Comparison of ENCODE assay signal across 1 cellular context in the genomic region with DNA sequence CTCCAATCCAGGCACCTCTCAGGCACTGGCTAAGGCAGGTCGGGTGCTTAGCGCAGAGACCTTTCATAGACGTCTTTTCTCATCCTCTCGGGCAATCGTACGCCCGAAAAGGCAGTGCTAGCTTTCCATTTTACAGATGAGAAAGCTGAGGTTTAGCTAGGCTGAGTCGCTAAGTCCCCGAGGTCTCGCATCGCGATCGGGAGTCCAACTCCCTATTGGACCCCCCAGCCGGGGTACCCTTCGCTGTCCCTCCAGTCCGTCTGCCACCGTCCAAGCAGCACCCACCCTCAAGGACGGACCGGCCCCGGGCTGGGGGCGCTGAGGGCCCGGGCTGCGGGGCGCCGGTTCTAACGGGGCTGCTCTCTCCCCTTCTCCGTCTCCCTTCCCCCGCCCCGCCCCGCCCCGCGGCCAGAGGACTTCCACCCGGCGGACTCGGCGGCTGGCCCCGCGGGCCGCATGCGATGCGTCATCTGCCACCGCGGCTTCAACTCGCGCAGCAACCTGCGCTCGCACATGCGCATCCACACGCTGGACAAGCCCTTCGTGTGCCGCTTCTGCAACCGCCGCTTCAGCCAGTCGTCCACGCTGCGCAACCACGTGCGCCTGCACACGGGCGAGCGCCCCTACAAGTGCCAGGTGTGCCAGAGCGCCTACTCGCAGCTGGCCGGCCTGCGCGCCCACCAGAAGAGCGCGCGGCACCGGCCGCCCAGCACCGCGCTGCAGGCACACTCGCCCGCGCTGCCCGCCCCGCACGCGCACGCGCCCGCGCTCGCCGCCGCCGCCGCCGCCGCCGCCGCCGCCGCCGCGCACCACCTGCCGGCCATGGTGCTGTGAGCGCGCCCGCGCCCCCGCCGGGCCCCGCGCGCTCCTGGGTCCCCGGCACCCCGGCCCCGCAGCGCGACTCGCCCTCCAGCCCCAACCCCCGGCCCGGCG.
A peak's percentile ranks its signal among the peaks of the same experiment; 100 is the strongest.
TF ChIP-seq lines count a peak whose summit lies in the region.

No MANE protein-coding gene starts in this region.

TF ChIP-seq in HepG2, 621 proteins besides CTCF, POLR2A, EP300 and RAD21 (continued from another document and continues in another):
- TF ChIP-seq, protein P1, sequence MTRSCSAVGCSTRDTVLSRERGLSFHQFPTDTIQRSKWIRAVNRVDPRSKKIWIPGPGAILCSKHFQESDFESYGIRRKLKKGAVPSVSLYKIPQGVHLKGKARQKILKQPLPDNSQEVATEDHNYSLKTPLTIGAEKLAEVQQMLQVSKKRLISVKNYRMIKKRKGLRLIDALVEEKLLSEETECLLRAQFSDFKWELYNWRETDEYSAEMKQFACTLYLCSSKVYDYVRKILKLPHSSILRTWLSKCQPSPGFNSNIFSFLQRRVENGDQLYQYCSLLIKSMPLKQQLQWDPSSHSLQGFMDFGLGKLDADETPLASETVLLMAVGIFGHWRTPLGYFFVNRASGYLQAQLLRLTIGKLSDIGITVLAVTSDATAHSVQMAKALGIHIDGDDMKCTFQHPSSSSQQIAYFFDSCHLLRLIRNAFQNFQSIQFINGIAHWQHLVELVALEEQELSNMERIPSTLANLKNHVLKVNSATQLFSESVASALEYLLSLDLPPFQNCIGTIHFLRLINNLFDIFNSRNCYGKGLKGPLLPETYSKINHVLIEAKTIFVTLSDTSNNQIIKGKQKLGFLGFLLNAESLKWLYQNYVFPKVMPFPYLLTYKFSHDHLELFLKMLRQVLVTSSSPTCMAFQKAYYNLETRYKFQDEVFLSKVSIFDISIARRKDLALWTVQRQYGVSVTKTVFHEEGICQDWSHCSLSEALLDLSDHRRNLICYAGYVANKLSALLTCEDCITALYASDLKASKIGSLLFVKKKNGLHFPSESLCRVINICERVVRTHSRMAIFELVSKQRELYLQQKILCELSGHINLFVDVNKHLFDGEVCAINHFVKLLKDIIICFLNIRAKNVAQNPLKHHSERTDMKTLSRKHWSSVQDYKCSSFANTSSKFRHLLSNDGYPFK (CRISPR knock-in tag; IDR thresholded peaks at IDR 0.05; ENCODE audit: borderline replicate concordance) = no peak
- TF ChIP-seq, protein P2, sequence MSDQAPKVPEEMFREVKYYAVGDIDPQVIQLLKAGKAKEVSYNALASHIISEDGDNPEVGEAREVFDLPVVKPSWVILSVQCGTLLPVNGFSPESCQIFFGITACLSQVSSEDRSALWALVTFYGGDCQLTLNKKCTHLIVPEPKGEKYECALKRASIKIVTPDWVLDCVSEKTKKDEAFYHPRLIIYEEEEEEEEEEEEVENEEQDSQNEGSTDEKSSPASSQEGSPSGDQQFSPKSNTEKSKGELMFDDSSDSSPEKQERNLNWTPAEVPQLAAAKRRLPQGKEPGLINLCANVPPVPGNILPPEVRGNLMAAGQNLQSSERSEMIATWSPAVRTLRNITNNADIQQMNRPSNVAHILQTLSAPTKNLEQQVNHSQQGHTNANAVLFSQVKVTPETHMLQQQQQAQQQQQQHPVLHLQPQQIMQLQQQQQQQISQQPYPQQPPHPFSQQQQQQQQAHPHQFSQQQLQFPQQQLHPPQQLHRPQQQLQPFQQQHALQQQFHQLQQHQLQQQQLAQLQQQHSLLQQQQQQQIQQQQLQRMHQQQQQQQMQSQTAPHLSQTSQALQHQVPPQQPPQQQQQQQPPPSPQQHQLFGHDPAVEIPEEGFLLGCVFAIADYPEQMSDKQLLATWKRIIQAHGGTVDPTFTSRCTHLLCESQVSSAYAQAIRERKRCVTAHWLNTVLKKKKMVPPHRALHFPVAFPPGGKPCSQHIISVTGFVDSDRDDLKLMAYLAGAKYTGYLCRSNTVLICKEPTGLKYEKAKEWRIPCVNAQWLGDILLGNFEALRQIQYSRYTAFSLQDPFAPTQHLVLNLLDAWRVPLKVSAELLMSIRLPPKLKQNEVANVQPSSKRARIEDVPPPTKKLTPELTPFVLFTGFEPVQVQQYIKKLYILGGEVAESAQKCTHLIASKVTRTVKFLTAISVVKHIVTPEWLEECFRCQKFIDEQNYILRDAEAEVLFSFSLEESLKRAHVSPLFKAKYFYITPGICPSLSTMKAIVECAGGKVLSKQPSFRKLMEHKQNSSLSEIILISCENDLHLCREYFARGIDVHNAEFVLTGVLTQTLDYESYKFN (CRISPR knock-in tag; conservative IDR thresholded peaks at IDR 0.05) = no peak
- TF ChIP-seq ZNF746 (CRISPR knock-in tag; IDR thresholded peaks at IDR 0.05) = peak; percentile 41; the same call in 1 of the 2 replicates
- TF ChIP-seq ZNF562 (CRISPR knock-in tag; IDR thresholded peaks at IDR 0.05; ENCODE audit: borderline replicate concordance) = peak; percentile 57; the same call in 1 of the 2 replicates
- TF ChIP-seq CHD4 (IDR thresholded peaks at IDR 0.05; ENCODE audit: borderline replicate concordance, low read length) = no peak
- 0 out of 2 replicates have a peak, but pooled peaks have one; percentile 50 for TF ChIP-seq SNAI1 (CRISPR knock-in tag; IDR thresholded peaks at IDR 0.05; ENCODE audit: borderline replicate concordance)
- peak; percentile 54; the same call in 1 of the 2 replicates for TF ChIP-seq GFI1 (CRISPR knock-in tag; IDR thresholded peaks at IDR 0.05; ENCODE audit: borderline replicate concordance)
- TF ChIP-seq CSRNP2 (CRISPR knock-in tag; conservative IDR thresholded peaks at IDR 0.05; ENCODE audit: low read depth) = no peak
- TF ChIP-seq ZNF460 (CRISPR knock-in tag; IDR thresholded peaks at IDR 0.05; ENCODE audit: borderline replicate concordance) = no peak
- no peak for TF ChIP-seq SP5 (CRISPR knock-in tag; IDR thresholded peaks at IDR 0.05; ENCODE audit: borderline replicate concordance, low read depth)
- no peak for TF ChIP-seq RCOR2 (CRISPR knock-in tag; IDR thresholded peaks at IDR 0.05)
- TF ChIP-seq MEIS2 (CRISPR knock-in tag; IDR thresholded peaks at IDR 0.05) = peak; percentile 72; the same call in 1 of the 2 replicates
- TF ChIP-seq, protein P3, sequence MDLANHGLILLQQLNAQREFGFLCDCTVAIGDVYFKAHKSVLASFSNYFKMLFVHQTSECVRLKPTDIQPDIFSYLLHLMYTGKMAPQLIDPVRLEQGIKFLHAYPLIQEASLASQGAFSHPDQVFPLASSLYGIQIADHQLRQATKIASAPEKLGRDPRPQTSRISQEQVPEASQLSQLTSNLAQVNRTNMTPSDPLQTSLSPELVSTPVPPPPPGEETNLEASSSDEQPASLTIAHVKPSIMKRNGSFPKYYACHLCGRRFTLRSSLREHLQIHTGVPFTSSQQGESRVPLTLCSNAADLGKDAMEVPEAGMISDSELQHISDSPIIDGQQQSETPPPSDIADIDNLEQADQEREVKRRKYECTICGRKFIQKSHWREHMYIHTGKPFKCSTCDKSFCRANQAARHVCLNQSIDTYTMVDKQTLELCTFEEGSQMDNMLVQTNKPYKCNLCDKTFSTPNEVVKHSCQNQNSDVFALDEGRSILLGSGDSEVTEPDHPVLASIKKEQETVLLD (CRISPR knock-in tag; IDR thresholded peaks at IDR 0.05; ENCODE audit: low read depth) = peak; percentile 39; the same call in 1 of the 2 replicates
- no peak for TF ChIP-seq NR2F2 (IDR thresholded peaks at IDR 0.05; ENCODE audit: borderline replicate concordance, low read depth)
- peak; percentile 47; the same call in 1 of the 2 replicates for TF ChIP-seq FOXA3 (CRISPR knock-in tag; IDR thresholded peaks at IDR 0.05)
- TF ChIP-seq, protein P4, sequence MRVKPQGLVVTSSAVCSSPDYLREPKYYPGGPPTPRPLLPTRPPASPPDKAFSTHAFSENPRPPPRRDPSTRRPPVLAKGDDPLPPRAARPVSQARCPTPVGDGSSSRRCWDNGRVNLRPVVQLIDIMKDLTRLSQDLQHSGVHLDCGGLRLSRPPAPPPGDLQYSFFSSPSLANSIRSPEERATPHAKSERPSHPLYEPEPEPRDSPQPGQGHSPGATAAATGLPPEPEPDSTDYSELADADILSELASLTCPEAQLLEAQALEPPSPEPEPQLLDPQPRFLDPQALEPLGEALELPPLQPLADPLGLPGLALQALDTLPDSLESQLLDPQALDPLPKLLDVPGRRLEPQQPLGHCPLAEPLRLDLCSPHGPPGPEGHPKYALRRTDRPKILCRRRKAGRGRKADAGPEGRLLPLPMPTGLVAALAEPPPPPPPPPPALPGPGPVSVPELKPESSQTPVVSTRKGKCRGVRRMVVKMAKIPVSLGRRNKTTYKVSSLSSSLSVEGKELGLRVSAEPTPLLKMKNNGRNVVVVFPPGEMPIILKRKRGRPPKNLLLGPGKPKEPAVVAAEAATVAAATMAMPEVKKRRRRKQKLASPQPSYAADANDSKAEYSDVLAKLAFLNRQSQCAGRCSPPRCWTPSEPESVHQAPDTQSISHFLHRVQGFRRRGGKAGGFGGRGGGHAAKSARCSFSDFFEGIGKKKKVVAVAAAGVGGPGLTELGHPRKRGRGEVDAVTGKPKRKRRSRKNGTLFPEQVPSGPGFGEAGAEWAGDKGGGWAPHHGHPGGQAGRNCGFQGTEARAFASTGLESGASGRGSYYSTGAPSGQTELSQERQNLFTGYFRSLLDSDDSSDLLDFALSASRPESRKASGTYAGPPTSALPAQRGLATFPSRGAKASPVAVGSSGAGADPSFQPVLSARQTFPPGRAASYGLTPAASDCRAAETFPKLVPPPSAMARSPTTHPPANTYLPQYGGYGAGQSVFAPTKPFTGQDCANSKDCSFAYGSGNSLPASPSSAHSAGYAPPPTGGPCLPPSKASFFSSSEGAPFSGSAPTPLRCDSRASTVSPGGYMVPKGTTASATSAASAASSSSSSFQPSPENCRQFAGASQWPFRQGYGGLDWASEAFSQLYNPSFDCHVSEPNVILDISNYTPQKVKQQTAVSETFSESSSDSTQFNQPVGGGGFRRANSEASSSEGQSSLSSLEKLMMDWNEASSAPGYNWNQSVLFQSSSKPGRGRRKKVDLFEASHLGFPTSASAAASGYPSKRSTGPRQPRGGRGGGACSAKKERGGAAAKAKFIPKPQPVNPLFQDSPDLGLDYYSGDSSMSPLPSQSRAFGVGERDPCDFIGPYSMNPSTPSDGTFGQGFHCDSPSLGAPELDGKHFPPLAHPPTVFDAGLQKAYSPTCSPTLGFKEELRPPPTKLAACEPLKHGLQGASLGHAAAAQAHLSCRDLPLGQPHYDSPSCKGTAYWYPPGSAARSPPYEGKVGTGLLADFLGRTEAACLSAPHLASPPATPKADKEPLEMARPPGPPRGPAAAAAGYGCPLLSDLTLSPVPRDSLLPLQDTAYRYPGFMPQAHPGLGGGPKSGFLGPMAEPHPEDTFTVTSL (CRISPR knock-in tag; IDR thresholded peaks at IDR 0.05; ENCODE audit: borderline replicate concordance) = no peak
- peak; percentile 49; the same call in 1 of the 2 replicates for TF ChIP-seq ZSCAN25 (CRISPR knock-in tag; IDR thresholded peaks at IDR 0.05)
- peak; percentile 79 for TF ChIP-seq RFXAP (CRISPR knock-in tag; IDR thresholded peaks at IDR 0.05; ENCODE audit: borderline replicate concordance)
- TF ChIP-seq KDM2A (CRISPR knock-in tag; IDR thresholded peaks at IDR 0.05; ENCODE audit: borderline replicate concordance, low read depth) = peak; percentile 75; the same call in 1 of the 2 replicates
- no peak for TF ChIP-seq FLYWCH1 (CRISPR knock-in tag; IDR thresholded peaks at IDR 0.05)
- no peak for TF ChIP-seq ZNF646 (CRISPR knock-in tag; IDR thresholded peaks at IDR 0.05)
- TF ChIP-seq HES4 (CRISPR knock-in tag; IDR thresholded peaks at IDR 0.05; ENCODE audit: borderline replicate concordance) = peak; percentile 96
